15 cellular contexts compared by ENCODE assay signal in genomic region chr3:59327324-59327939, GRCh38.
A peak's percentile ranks its signal among the peaks of the same experiment; 100 is the strongest.
DNase-seq lines count a peak whose midpoint lies in the region; ATAC-seq and TF ChIP-seq lines count a peak whose summit lies in the region.
"Had no signal": no experiment of that assay in that cellular context is flagged by ENCODE, and none has a peak within 500 bp of the region (broad histone marks: within the 10 kb centered on the region; RNA-seq: fewer than 3 reads in every experiment).

No MANE protein-coding gene starts in this region.

- H3K36me3 ChIP-seq in PC-9 (ENCODE audit: low read depth): no peaks in the 10 kb centered on the region

- no peak overlapping the region for H3K4me3 Mint-ChIP-seq in activated CD8-positive, alpha-beta T cell treated with anti-CD3 and anti-CD28 coated beads, Interleukin-2, amount 10 ng/mL, durations not matched to agents 7 days and 5 days
- H3K4me3 Mint-ChIP-seq: activated CD8-positive, alpha-beta memory T cell treated with anti-CD3 and anti-CD28 coated beads, Interleukin-2, amount 10 ng/mL, durations not matched to agents 7 days and 5 days; activated naive CD4-positive, alpha-beta T cell treated with anti-CD3 and anti-CD28 coated beads, Interleukin-2, amount 50 U/mL, for 24 hours; dendritic cell treated with granulocyte-macrophage colony-stimulating factor and Interleukin-4, amounts not matched to agents 40 ng/mL and 50 ng/mL, for 4 days; natural killer cell had no signal

- intact Hi-C loops in PC-9 (cut with micrococcal nuclease; ENCODE audit: unreplicated experiment): loop anchor here (1.0 to 5.0 kb wide), 3 partner anchors 155 to 765 kb away; no protein-coding TSS in a partner anchor

- POLR2A ChIA-PET in PC-9 (lab: Charles Lee; ENCODE audit: unreplicated experiment): interaction anchor here (0.8 kb wide), 1 partner anchor 15 kb away, joined by 14 read pairs; no protein-coding TSS in a partner anchor
- POLR2A ChIA-PET in activated CD8-positive, alpha-beta T cell treated with anti-CD3 and anti-CD28 coated beads, Interleukin-2, amount 10 ng/mL, durations not matched to agents 7 days and 5 days (lab: Charles Lee): no interaction called here

- H3K9me3 Mint-ChIP-seq in activated CD8-positive, alpha-beta T cell treated with anti-CD3 and anti-CD28 coated beads, Interleukin-2, amount 10 ng/mL, durations not matched to agents 7 days and 5 days (ENCODE audit: insufficient read depth): no peaks in the 10 kb centered on the region
- H3K9me3 Mint-ChIP-seq: dendritic cell treated with granulocyte-macrophage colony-stimulating factor and Interleukin-4, amounts not matched to agents 40 ng/mL and 50 ng/mL, for 4 days; natural killer cell had no signal

- H4K20me1 ChIP-seq in PC-9 (ENCODE audit: insufficient read depth): no peaks in the 10 kb centered on the region

- H3K27ac Mint-ChIP-seq in activated CD8-positive, alpha-beta T cell treated with anti-CD3 and anti-CD28 coated beads, Interleukin-2, amount 10 ng/mL, durations not matched to agents 7 days and 5 days: no peak overlapping the region
- H3K27ac Mint-ChIP-seq: activated CD8-positive, alpha-beta memory T cell treated with anti-CD3 and anti-CD28 coated beads, Interleukin-2, amount 10 ng/mL, durations not matched to agents 7 days and 5 days; activated naive CD4-positive, alpha-beta T cell treated with anti-CD3 and anti-CD28 coated beads, Interleukin-2, amount 50 U/mL, for 24 hours; dendritic cell treated with granulocyte-macrophage colony-stimulating factor and Interleukin-4, amounts not matched to agents 40 ng/mL and 50 ng/mL, for 4 days; natural killer cell had no signal

- no peaks in the 10 kb centered on the region for H3K79me2 ChIP-seq in PC-9 (ENCODE audit: low read depth)

- no peak overlapping the region for H3K4me2 ChIP-seq in PC-9

- H3K4me3 ChIP-seq in PC-9: no peak overlapping the region
- H3K4me3 ChIP-seq: testis had no signal

- no peaks in the 10 kb centered on the region for H3F3A ChIP-seq in PC-9 (ENCODE audit: insufficient read depth, low read depth)

- no peak for ATAC-seq in activated CD8-positive, alpha-beta T cell treated with anti-CD3 and anti-CD28 coated beads, Interleukin-2, amount 10 ng/mL, durations not matched to agents 7 days and 5 days
- ATAC-seq: activated CD8-positive, alpha-beta memory T cell treated with anti-CD3 and anti-CD28 coated beads, Interleukin-2, amount 10 ng/mL, durations not matched to agents 7 days and 5 days; left colon; natural killer cell had no signal

- no peaks in the 10 kb centered on the region for H3K4me1 Mint-ChIP-seq in activated CD8-positive, alpha-beta T cell treated with anti-CD3 and anti-CD28 coated beads, Interleukin-2, amount 10 ng/mL, durations not matched to agents 7 days and 5 days (ENCODE audit: low read depth)
- H3K4me1 Mint-ChIP-seq: activated CD8-positive, alpha-beta memory T cell treated with anti-CD3 and anti-CD28 coated beads, Interleukin-2, amount 10 ng/mL, durations not matched to agents 7 days and 5 days; activated naive CD4-positive, alpha-beta T cell treated with anti-CD3 and anti-CD28 coated beads, Interleukin-2, amount 50 U/mL, for 24 hours; natural killer cell had no signal

- no peaks in the 10 kb centered on the region for H3K36me3 Mint-ChIP-seq in activated CD8-positive, alpha-beta T cell treated with anti-CD3 and anti-CD28 coated beads, Interleukin-2, amount 10 ng/mL, durations not matched to agents 7 days and 5 days (ENCODE audit: low read depth)
- H3K36me3 Mint-ChIP-seq: activated CD8-positive, alpha-beta memory T cell treated with anti-CD3 and anti-CD28 coated beads, Interleukin-2, amount 10 ng/mL, durations not matched to agents 7 days and 5 days; activated naive CD4-positive, alpha-beta T cell treated with anti-CD3 and anti-CD28 coated beads, Interleukin-2, amount 50 U/mL, for 24 hours; natural killer cell had no signal

- peaks cover 9% of the 10 kb centered on the region; the same call in 1 of the 2 replicates for H3K4me1 ChIP-seq in PC-9 (replicated peaks; ENCODE audit: insufficient read depth)
- H3K4me1 ChIP-seq: testis had no signal

- H3K27me3 Mint-ChIP-seq in activated CD8-positive, alpha-beta T cell treated with anti-CD3 and anti-CD28 coated beads, Interleukin-2, amount 10 ng/mL, durations not matched to agents 7 days and 5 days (ENCODE audit: low read depth): no peaks in the 10 kb centered on the region
- H3K27me3 Mint-ChIP-seq: activated CD8-positive, alpha-beta memory T cell treated with anti-CD3 and anti-CD28 coated beads, Interleukin-2, amount 10 ng/mL, durations not matched to agents 7 days and 5 days; activated naive CD4-positive, alpha-beta T cell treated with anti-CD3 and anti-CD28 coated beads, Interleukin-2, amount 50 U/mL, for 24 hours; dendritic cell treated with granulocyte-macrophage colony-stimulating factor and Interleukin-4, amounts not matched to agents 40 ng/mL and 50 ng/mL, for 4 days had no signal

- CTCF ChIA-PET in PC-9 (lab: Charles Lee): no interaction called here
- CTCF ChIA-PET in activated CD8-positive, alpha-beta T cell treated with anti-CD3 and anti-CD28 coated beads, Interleukin-2, amount 10 ng/mL, durations not matched to agents 7 days and 5 days (lab: Charles Lee): interaction anchor here (1.0 to 1.6 kb wide), 2 partner anchors 14 to 59 kb away, joined by 3 to 5 read pairs; no protein-coding TSS in a partner anchor

- DNase-seq in ELR (ENCODE audit: low read depth) (peak; percentile 4), PC-9 (peak; percentile 49 to 75), epithelial cell of prostate (ENCODE audit: low read depth, low spot score) (peak; percentile 92), non-pigmented ciliary epithelial cell (ENCODE audit: low read depth) (peak; percentile 91), epidermal melanocyte (ENCODE audit: insufficient read length, low spot score) (no peak), NCI-H446 (lab: John Stamatoyannopoulos, UW) (no peak), NCI-H1694 treated with DMSO at 0.1 percent for 48 hours (lab: John Stamatoyannopoulos, UW) (no peak)
- no peak for DNase-seq in activated CD8-positive, alpha-beta T cell treated with anti-CD3 and anti-CD28 coated beads, Interleukin-2, amount 10 ng/mL, durations not matched to agents 7 days and 5 days
- DNase-seq: activated CD8-positive, alpha-beta memory T cell treated with anti-CD3 and anti-CD28 coated beads, Interleukin-2, amount 10 ng/mL, durations not matched to agents 7 days and 5 days; left colon; natural killer cell; NCI-H510A treated with DMSO at 0.1 percent for 48 hours; testis had no signal

- no peaks in the 10 kb centered on the region for H3K9me2 ChIP-seq in PC-9 (ENCODE audit: insufficient read depth)

- no peaks in the 10 kb centered on the region for H3K9me3 ChIP-seq in PC-9 (ENCODE audit: insufficient read depth, low read depth)
- H3K9me3 ChIP-seq: testis had no signal

- no peak for TF ChIP-seq CTCF in PC-9 (conservative IDR thresholded peaks at IDR 0.05)

- no peaks in the 10 kb centered on the region for H3K27me3 ChIP-seq in PC-9 (ENCODE audit: insufficient read depth, low read depth)
- H3K27me3 ChIP-seq: testis had no signal

- no peak overlapping the region for H2AFZ ChIP-seq in PC-9

- no peak overlapping the region for H3K27ac ChIP-seq in PC-9
- peak overlapping the region; percentile 64 for H3K27ac ChIP-seq in epithelial cell of prostate
- H3K27ac ChIP-seq: testis had no signal

- no TSS peak for BruUV-seq in PC-9 (replicated peaks; lab: Mats Ljungman, UMichigan)

Comparison
In these comparisons a context has a peak if more than half of its experiments do, and no peak if none do; other contexts are left out.
1. DNase-seq: peak in ELR (single experiment), PC-9 (2 of 2), epithelial cell of prostate (single experiment) and non-pigmented ciliary epithelial cell (single experiment); none in epidermal melanocyte (single experiment), activated CD8-positive, alpha-beta T cell treated with anti-CD3 and anti-CD28 coated beads, Interleukin-2, amount 10 ng/mL, durations not matched to agents 7 days and 5 days (single experiment), NCI-H446 (0 of 2) and NCI-H1694 treated with DMSO at 0.1 percent for 48 hours (single experiment).